ENCODE assay signal across 5 cellular contexts in the genomic region with DNA sequence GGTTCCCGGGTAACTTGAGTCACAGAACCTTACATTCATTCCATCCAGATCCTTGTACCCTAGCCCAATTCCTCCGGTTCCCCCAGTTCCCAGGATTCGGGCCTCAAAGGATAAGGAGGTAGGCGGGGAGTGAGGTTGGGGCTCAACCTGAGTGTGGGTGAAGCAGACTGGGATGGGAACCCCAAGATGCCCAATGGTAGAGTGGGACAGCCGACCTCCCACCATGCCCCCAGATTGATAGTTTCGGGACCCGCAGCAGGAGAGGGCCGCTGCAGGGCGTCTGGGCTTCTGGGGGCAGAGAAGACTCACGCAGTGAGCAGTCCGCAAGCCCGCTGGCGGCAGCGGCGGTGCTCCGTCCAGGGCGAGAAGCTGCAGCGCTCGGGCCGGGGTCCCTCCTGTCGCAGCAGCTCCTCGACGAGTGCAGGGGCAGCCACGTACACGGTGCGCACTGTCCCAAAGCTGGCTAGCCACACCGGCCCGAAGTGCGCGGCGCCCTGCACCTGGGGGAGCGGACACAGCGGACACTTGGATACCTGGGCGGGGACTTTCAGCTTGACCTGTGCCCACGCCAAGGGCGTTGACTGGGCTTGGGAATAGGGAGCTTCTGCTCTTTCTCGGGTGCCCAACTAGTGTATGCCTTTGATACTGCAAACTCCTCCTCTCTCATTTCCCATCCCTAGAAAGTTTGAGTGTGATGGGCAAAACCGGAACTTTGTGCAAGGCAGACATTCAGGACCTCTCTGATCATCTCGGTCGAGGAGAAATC. TPM values are rescaled to one million over a fixed set of nuclear protein-coding genes. Genes with fewer than 3 reads are reported as not detected.
DNase-seq lines count a peak whose midpoint lies in the region; ATAC-seq and TF ChIP-seq lines count a peak whose summit lies in the region.

No MANE protein-coding gene starts in this region.

- H3K36me3 ChIP-seq in skeletal muscle tissue (ENCODE audit: control insufficient read depth in 3 of 3, insufficient read depth in 3 of 3, low read length in 3 of 3), result peaks cover 19 to 28% (median 21%) of the 10 kb centered on the region in 3 donors

- no peak for TF ChIP-seq CTCF in NB4 (IDR thresholded peaks at IDR 0.05; ENCODE audit: low read depth, low read length)

- DNase-seq in NB4 (ENCODE audit: low read depth) (no peak), NCI-H510A treated with DMSO at 0.1 percent for 48 hours (lab: John Stamatoyannopoulos, UW) (no peak), COLO668 (lab: John Stamatoyannopoulos, UW; ENCODE audit: unreplicated experiment) (no peak)
- DNase-seq in effector memory CD8-positive, alpha-beta T cell, result no peak

- H3K4me1 ChIP-seq in skeletal muscle tissue (ENCODE audit: control insufficient read depth in 3 of 3, insufficient read depth in 3 of 3, low read length in 3 of 3), result peaks cover 19 to 36% (median 26%) of the 10 kb centered on the region in 3 donors

- peak overlapping the region; percentile 84 to 91 for H3K4me3 Mint-ChIP-seq in effector memory CD8-positive, alpha-beta T cell

- peak overlapping the region in 1 of 2 donors; percentile 31 for H3K27ac Mint-ChIP-seq in effector memory CD8-positive, alpha-beta T cell

- H3K36me3 Mint-ChIP-seq in effector memory CD8-positive, alpha-beta T cell (ENCODE audit: insufficient read depth), result peaks cover 8% of the 10 kb centered on the region

- peak overlapping the region; percentile 1 for H3K4me3 ChIP-seq in NB4 (ENCODE audit: low read depth, low read length)
- peak overlapping the region; percentile 35 to 65 (median 59) for H3K4me3 ChIP-seq in skeletal muscle tissue (ENCODE audit: low read length in 3 of 3)

- TF ChIP-seq POLR2A in NB4 (IDR thresholded peaks at IDR 0.05; ENCODE audit: extremely low read depth, insufficient read length), result no peak

- H3K9me3 Mint-ChIP-seq in effector memory CD8-positive, alpha-beta T cell, result no peaks in the 10 kb centered on the region

- H3K4me1 Mint-ChIP-seq in effector memory CD8-positive, alpha-beta T cell (ENCODE audit: low read depth in 2 of 2), result peaks cover 18 to 28% of the 10 kb centered on the region in 2 donors

- peaks cover 37 to 47% of the 10 kb centered on the region in 2 donors for H3K27me3 Mint-ChIP-seq in effector memory CD8-positive, alpha-beta T cell

- peak overlapping the region in 2 of 3 donors; percentile 23 to 40 for H3K9ac ChIP-seq in skeletal muscle tissue (ENCODE audit: low read depth in 1 of 3, low read length in 3 of 3)

- H3K27me3 ChIP-seq in skeletal muscle tissue (ENCODE audit: control insufficient read depth in 3 of 3, insufficient read depth in 3 of 3, low read length in 3 of 3), result peaks cover 49 to 51% (median 50%) of the 10 kb centered on the region in 3 donors

- peak; percentile 14 for ATAC-seq in effector memory CD8-positive, alpha-beta T cell (replicated peaks)

- H3K9me3 ChIP-seq in skeletal muscle tissue (ENCODE audit: control insufficient read depth in 3 of 3, low read length in 3 of 3), result no peaks in the 10 kb centered on the region

- no peak overlapping the region for H3K27ac ChIP-seq in skeletal muscle tissue (ENCODE audit: low read depth, low read length)

RNA-seq across cellular contexts. Expression of a gene that starts 1.0 kb away (rescaled TPM):
- under 0.01 TPM for total RNA-seq in skeletal muscle tissue

RNA-seq across cellular contexts. Expression of a gene that starts 6.0 kb away (rescaled TPM):
- total RNA-seq in skeletal muscle tissue, result 5.7 TPM

RNA-seq across cellular contexts. Expression of a gene that starts 6.5 kb away (rescaled TPM):
- 4.2 TPM for total RNA-seq in skeletal muscle tissue

RNA-seq across cellular contexts. Expression of a gene that starts 11.0 kb away (rescaled TPM):
- total RNA-seq in skeletal muscle tissue, result 4.7 TPM

RNA-seq across cellular contexts. Expression of a gene that starts 13.8 kb away (rescaled TPM):
- 78.8 TPM for total RNA-seq in skeletal muscle tissue
